Comparison of ENCODE assay signal across 8 cellular contexts in the genomic region with DNA sequence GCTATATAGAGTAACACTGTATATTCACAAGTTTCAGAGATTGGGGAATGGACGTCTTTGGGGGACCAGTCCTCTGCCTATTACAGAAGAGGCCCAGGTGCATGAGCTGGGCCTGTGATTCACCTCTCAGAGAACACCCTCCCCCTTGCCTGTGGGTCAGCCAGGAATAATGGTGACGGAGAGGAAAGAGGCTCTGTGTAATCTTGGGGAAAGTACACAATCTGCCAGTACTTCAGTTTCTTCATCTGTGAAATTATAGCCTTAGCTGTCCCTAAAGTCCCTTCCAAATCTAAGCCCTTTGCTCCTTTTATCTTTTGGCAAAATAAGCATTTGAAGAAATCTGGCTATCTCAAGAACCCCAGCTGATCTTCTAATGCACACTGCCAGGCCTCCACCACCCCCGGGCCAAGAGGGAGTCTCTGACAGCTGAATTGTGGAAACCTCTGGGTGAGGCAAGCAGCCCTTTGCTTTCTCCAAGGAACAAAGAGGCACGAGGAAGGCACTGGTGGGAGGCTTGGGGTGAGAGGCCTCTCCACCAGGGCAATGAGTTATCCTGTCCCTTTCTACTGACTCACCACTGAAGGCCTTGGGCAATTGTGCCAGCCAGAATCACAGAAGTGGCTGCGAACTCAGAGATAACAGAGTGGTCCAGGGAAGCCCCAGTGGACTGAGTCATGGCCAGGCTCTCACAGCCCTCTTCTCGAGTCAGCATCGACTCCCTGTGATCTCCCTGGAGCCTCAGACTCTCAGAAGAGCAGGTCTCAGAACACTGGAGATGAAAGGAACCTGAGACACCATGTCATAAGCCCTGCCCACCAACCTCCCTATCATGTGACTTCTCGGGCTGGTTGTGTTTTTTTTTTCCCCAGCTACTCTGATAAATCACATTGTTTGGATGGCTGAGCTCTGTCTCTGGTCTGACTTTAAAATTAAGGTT. TPM values are rescaled to one million over a fixed set of nuclear protein-coding genes. Genes with fewer than 3 reads are reported as not detected.
DNase-seq lines count a peak whose midpoint lies in the region; ATAC-seq, FAIRE-seq and TF ChIP-seq lines count a peak whose summit lies in the region.

No MANE protein-coding gene starts in this region.

- H3K9ac ChIP-seq in kidney (ENCODE audit: low read length in 2 of 2), result no peak overlapping the region

- H3K27ac ChIP-seq in kidney (ENCODE audit: low read depth in 2 of 2, low read length in 2 of 2), result peak overlapping the region in 1 of 2 donors; percentile 82

- peaks cover 0 to 14% of the 10 kb centered on the region in 2 donors for H3K4me1 ChIP-seq in kidney (ENCODE audit: control insufficient read depth in 1 of 2, insufficient read depth in 1 of 2, low read depth in 1 of 2, low read length in 2 of 2)

- H3K9me3 ChIP-seq in kidney (ENCODE audit: control insufficient read depth in 1 of 2, low read length in 2 of 2), result no peaks in the 10 kb centered on the region

- no peaks in the 10 kb centered on the region for H3K36me3 ChIP-seq in kidney (ENCODE audit: control insufficient read depth in 1 of 2, insufficient read depth in 2 of 2, low read length in 2 of 2)

- FAIRE-seq in kidney (lab: Jason Lieb, UNC), result no peak

- ATAC-seq in HG02884 (IDR thresholded peaks at IDR 0.05; ENCODE audit: unreplicated experiment) (peak; percentile 48), HG02973 (IDR thresholded peaks at IDR 0.05; ENCODE audit: unreplicated experiment) (no peak), GM18909 (IDR thresholded peaks at IDR 0.05; ENCODE audit: poor library complexity, unreplicated experiment) (no peak)

- DNase-seq in DMS79 (lab: John Stamatoyannopoulos, UW) (peak; percentile 22), SW480 (ENCODE audit: low spot score) (peak; percentile 96), amniotic epithelial cell (ENCODE audit: low read depth) (peak; percentile 99), kidney (peak; percentile 92)
- peak; percentile 52 to 69 for DNase-seq in stimulated activated CD4-positive, alpha-beta T cell treated with anti-CD3 and anti-CD28 coated beads, Interleukin-4, amount 100 ng/mL, for 48 hours (ENCODE audit: low read depth in 2 of 2)

- no peak for TF ChIP-seq CTCF in kidney (IDR thresholded peaks at IDR 0.05; ENCODE audit: borderline replicate concordance, extremely low read depth, insufficient read depth)

- intact Hi-C loops in kidney (cut with DNase I), result no loop called here

- H3K4me3 ChIP-seq in kidney (ENCODE audit: low read length in 2 of 2), result no peak overlapping the region

RNA-seq across cellular contexts. Expression of a gene that starts 31.8 kb away (rescaled TPM):
- total RNA-seq in kidney, result 104 TPM
- polyA plus RNA-seq in kidney (ENCODE audit: insufficient read depth, low read depth, low replicate concordance), result 41.7 TPM

Comparison
In these comparisons a context has a peak if more than half of its experiments do, and no peak if none do; other contexts are left out.
1. DNase-seq: peak in every context shown above with its lines; median percentile 99 in amniotic epithelial cell; 96 in SW480; 92 in kidney; 60 in stimulated activated CD4-positive, alpha-beta T cell treated with anti-CD3 and anti-CD28 coated beads, Interleukin-4, amount 100 ng/mL, for 48 hours; 22 in DMS79.